28 cellular contexts compared by ENCODE assay signal in the genomic region with DNA sequence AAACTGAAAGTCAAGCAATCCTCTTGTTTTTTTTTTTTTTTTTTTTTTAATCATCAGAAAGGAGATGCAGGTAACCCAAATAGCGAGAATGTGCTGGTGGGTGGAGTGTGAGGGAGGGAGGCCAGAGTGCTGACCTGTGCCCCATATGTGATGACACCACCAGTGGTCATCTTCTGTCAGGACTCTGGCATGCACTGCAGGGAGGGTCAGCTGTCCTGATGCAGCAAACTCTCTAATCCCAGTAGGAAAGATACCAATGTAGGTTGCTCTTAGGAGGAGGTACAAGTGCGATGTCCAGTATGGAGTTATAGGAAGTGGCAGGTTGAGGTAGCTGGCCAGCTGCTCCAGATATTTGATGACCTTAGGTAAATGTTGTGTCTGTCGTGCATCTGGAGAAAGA. TPM values are rescaled to one million over a fixed set of nuclear protein-coding genes. Genes with fewer than 3 reads are reported as not detected.
"Had no signal": no experiment of that assay in that cellular context is flagged by ENCODE, and none has a peak within 500 bp of the region (broad histone marks: within the 10 kb centered on the region; RNA-seq: fewer than 3 reads in every experiment).

No MANE protein-coding gene starts in this region.

- H3K27ac ChIP-seq: cardiac muscle cell, esophagus muscularis mucosa, hepatocyte, parathyroid adenoma, tibial nerve had no signal

- H3K27ac Mint-ChIP-seq: activated B cell treated with CpG ODN at 0.5 μM for 24 hours; activated CD8-positive, alpha-beta T cell treated with anti-CD3 and anti-CD28 coated beads for 36 hours; activated naive CD8-positive, alpha-beta T cell treated with anti-CD3 and anti-CD28 coated beads, Interleukin-2, amount 10 ng/mL, durations not matched to agents 7 days and 5 days; activated T-helper 17 cell treated with anti-CD3 and anti-CD28 coated beads, Interleukin-2, amount 50 U/mL, for 72 hours; naive thymus-derived CD4-positive, alpha-beta T cell had no signal

- H3K4me2 ChIP-seq: hepatocyte had no signal

- DNase-seq: activated B cell treated with CpG ODN at 0.5 μM for 24 hours; activated CD4-positive, alpha-beta T cell treated with anti-CD3 and anti-CD28 coated beads for 4 hours; activated CD8-positive, alpha-beta T cell treated with anti-CD3 and anti-CD28 coated beads for 36 hours; activated naive CD4-positive, alpha-beta T cell; activated naive CD8-positive, alpha-beta T cell treated with anti-CD3 and anti-CD28 coated beads, Interleukin-2, amount 10 ng/mL, durations not matched to agents 7 days and 5 days; activated T-cell treated with anti-CD3 and anti-CD28 coated beads, Interleukin-2, amount 50 U/mL, for 1 hour; amygdala; dermis blood vessel endothelial cell; effector memory CD4-positive, alpha-beta T cell; left cardiac atrium; mesendoderm; naive thymus-derived CD4-positive, alpha-beta T cell; stimulated activated CD4-positive, alpha-beta T cell treated with anti-CD3 and anti-CD28 coated beads, Interleukin-2, amount 100 ng/mL, for 24 hours; stimulated activated naive CD4-positive, alpha-beta T cell treated with Interleukin-2 at 50 U/mL for 16 hours; T-helper 9 cell had no signal

- H3K36me3 ChIP-seq: cardiac muscle cell, esophagus muscularis mucosa, tibial nerve had no signal

- H3K9me3 Mint-ChIP-seq: activated B cell treated with CpG ODN at 0.5 μM for 24 hours; activated CD8-positive, alpha-beta T cell treated with anti-CD3 and anti-CD28 coated beads for 36 hours; activated naive CD8-positive, alpha-beta T cell treated with anti-CD3 and anti-CD28 coated beads, Interleukin-2, amount 10 ng/mL, durations not matched to agents 7 days and 5 days; activated T-helper 17 cell treated with anti-CD3 and anti-CD28 coated beads, Interleukin-2, amount 50 U/mL, for 72 hours; naive thymus-derived CD4-positive, alpha-beta T cell had no signal

- H3K9ac ChIP-seq: parathyroid adenoma had no signal

- H3K27me3 ChIP-seq: cardiac muscle cell, hepatocyte, tibial nerve had no signal

- H3K79me2 ChIP-seq: hepatocyte, parathyroid adenoma had no signal

- H3K9me3 ChIP-seq: esophagus muscularis mucosa, tibial nerve had no signal

- H3K36me3 Mint-ChIP-seq: activated naive CD8-positive, alpha-beta T cell treated with anti-CD3 and anti-CD28 coated beads, Interleukin-2, amount 10 ng/mL, durations not matched to agents 7 days and 5 days; naive thymus-derived CD4-positive, alpha-beta T cell had no signal

- H3K4me1 ChIP-seq: parathyroid adenoma had no signal

- H2AFZ ChIP-seq: hepatocyte, parathyroid adenoma had no signal

- ATAC-seq: activated CD8-positive, alpha-beta T cell treated with anti-CD3 and anti-CD28 coated beads for 36 hours; activated T-helper 17 cell treated with anti-CD3 and anti-CD28 coated beads, Interleukin-2, amount 50 U/mL, for 72 hours; left cardiac atrium; naive thymus-derived CD4-positive, alpha-beta T cell had no signal

- H3K4me3 ChIP-seq: cardiac muscle cell, esophagus muscularis mucosa, hepatocyte, tibial nerve had no signal

RNA-seq across cellular contexts. Expression of a gene that starts 2.8 kb away (rescaled TPM):
- total RNA-seq: activated B cell treated with CpG ODN at 0.5 μM for 24 hours; activated CD8-positive, alpha-beta T cell treated with anti-CD3 and anti-CD28 coated beads for 36 hours; activated naive CD8-positive, alpha-beta T cell treated with anti-CD3 and anti-CD28 coated beads, Interleukin-2, amount 10 ng/mL, durations not matched to agents 7 days and 5 days; activated T-helper 17 cell treated with anti-CD3 and anti-CD28 coated beads, Interleukin-2, amount 50 U/mL, for 72 hours; cardiac muscle cell; chondrocyte; dermis blood vessel endothelial cell; endothelial cell of umbilical vein; esophagus muscularis mucosa; fibroblast of villous mesenchyme; glomerular endothelial cell; left cardiac atrium; lower leg skin; naive thymus-derived CD4-positive, alpha-beta T cell; renal cortical epithelial cell; subcutaneous adipose tissue; tibial nerve had no signal
- polyA plus RNA-seq: cardiac muscle cell; endothelial cell of umbilical vein; hepatocyte; naive thymus-derived CD4-positive, alpha-beta T cell had no signal

RNA-seq across cellular contexts. Expression of a gene that starts 53.9 kb away (rescaled TPM):
- total RNA-seq: activated B cell treated with CpG ODN at 0.5 μM for 24 hours; activated T-helper 17 cell treated with anti-CD3 and anti-CD28 coated beads, Interleukin-2, amount 50 U/mL, for 72 hours had no signal

RNA-seq across cellular contexts. Expression of a gene that starts 59.1 kb away (rescaled TPM):
- total RNA-seq: activated B cell treated with CpG ODN at 0.5 μM for 24 hours; activated CD8-positive, alpha-beta T cell treated with anti-CD3 and anti-CD28 coated beads for 36 hours; activated naive CD8-positive, alpha-beta T cell treated with anti-CD3 and anti-CD28 coated beads, Interleukin-2, amount 10 ng/mL, durations not matched to agents 7 days and 5 days; activated T-helper 17 cell treated with anti-CD3 and anti-CD28 coated beads, Interleukin-2, amount 50 U/mL, for 72 hours; chondrocyte; dermis blood vessel endothelial cell; esophagus muscularis mucosa; left cardiac atrium; naive thymus-derived CD4-positive, alpha-beta T cell; renal cortical epithelial cell; subcutaneous adipose tissue had no signal
- polyA plus RNA-seq: cardiac muscle cell; naive thymus-derived CD4-positive, alpha-beta T cell had no signal
